8 cellular contexts compared by ENCODE assay signal in the genomic region with DNA sequence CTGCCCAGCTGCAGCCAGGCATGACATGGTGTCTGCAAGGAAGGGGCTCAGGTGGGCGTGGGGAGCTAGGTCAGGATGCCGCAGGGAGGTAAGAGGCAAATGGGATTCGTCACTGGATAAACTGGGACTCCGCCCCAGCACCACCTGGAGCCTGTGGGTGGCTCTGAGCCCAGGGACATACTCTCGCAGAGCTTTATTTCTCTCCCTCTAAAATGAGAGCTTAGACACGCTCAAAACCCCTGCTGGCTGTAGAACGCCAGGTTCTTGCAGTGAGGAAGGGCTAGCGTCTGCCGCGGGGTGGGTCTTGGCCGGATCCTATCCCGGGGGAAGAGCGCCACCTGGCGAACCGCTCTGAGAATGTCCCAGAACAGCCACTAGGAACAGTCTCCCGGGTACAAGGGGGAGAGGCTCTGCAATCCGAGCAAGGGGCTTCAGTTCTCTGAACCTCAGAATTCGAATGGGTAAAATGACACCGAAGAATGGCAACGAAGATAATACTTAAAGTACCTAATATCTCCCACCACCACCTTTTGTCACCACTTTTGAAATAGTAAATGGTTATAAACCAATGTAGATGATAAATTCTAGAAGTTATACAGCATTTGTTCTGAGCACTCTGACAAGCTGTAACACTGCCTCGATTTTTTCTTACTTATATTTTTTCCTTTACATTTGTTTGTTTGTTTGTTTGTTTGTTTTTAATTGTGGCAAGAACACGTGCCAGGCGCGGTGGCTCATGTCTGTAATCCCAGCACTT. TPM values are rescaled to one million over a fixed set of nuclear protein-coding genes. Genes with fewer than 3 reads are reported as not detected.
DNase-seq lines count a peak whose midpoint lies in the region; ATAC-seq and TF ChIP-seq lines count a peak whose summit lies in the region.

No MANE protein-coding gene starts in this region.

- no peak overlapping the region for H3K4me3 ChIP-seq in OCI-LY1 (ENCODE audit: low read depth, low read length, poor library complexity, severe bottlenecking)
- peak overlapping the region; percentile 21 for H3K4me3 ChIP-seq in esophagus (ENCODE audit: low read depth in 1 of 2, low read length in 2 of 2)
- H3K4me3 ChIP-seq in mucosa of stomach (ENCODE audit: low read length): no peak overlapping the region

- H3K79me2 ChIP-seq in OCI-LY1 (ENCODE audit: insufficient read depth, low read length): no peaks in the 10 kb centered on the region

- no peak overlapping the region for H3K9ac ChIP-seq in OCI-LY1 (ENCODE audit: low read length)
- H3K9ac ChIP-seq in mucosa of stomach (ENCODE audit: low read length): peak overlapping the region; percentile 4

- H3K27ac ChIP-seq in C4-2B (no peak overlapping the region), OCI-LY1 (ENCODE audit: low read depth, low read length, poor library complexity, severe bottlenecking) (no peak overlapping the region), esophagus (ENCODE audit: low read depth in 2 of 2, low read length in 1 of 2) (peak overlapping the region in 1 of 2 donors; percentile 66)

- H3K36me3 ChIP-seq in OCI-LY1 (ENCODE audit: insufficient read depth, low read length) (no peaks in the 10 kb centered on the region), esophagus (ENCODE audit: control insufficient read depth in 2 of 2, insufficient read depth in 2 of 2, low read length in 1 of 2) (no peaks in the 10 kb centered on the region), mucosa of stomach (ENCODE audit: control insufficient read depth, insufficient read depth, low read length) (no peaks in the 10 kb centered on the region)

- no peaks in the 10 kb centered on the region for H3K9me3 ChIP-seq in OCI-LY1 (ENCODE audit: low read length)
- H3K9me3 ChIP-seq in esophagus (ENCODE audit: control insufficient read depth in 2 of 2, insufficient read depth in 1 of 2, low read depth in 1 of 2, low read length in 1 of 2): no peaks in the 10 kb centered on the region
- no peaks in the 10 kb centered on the region for H3K9me3 ChIP-seq in mucosa of stomach (ENCODE audit: control insufficient read depth, low read length)

- peak; percentile 96 for ATAC-seq in GM19395 (IDR thresholded peaks at IDR 0.05; ENCODE audit: unreplicated experiment)

- no peak overlapping the region for H2AFZ ChIP-seq in OCI-LY1 (ENCODE audit: low read length)

- no peaks in the 10 kb centered on the region for H3F3A ChIP-seq in OCI-LY1 (ENCODE audit: insufficient read depth, low read length)

- no peaks in the 10 kb centered on the region for H3K4me1 ChIP-seq in OCI-LY1 (ENCODE audit: insufficient read depth, low read length, severe bottlenecking)
- peaks cover 3 to 4% of the 10 kb centered on the region in 2 donors for H3K4me1 ChIP-seq in esophagus (ENCODE audit: control insufficient read depth in 2 of 2, insufficient read depth in 2 of 2, low read length in 1 of 2)
- peaks cover 5% of the 10 kb centered on the region for H3K4me1 ChIP-seq in mucosa of stomach (ENCODE audit: control insufficient read depth, insufficient read depth, low read length)

- no peaks in the 10 kb centered on the region for H4K20me1 ChIP-seq in OCI-LY1 (ENCODE audit: insufficient read depth, low read length)

- WGBS in esophagus, 2 donors: 14 to 15% methylated on average over 24 of the region's 24 CpGs

- DNase-seq in HT1080 (ENCODE audit: low read depth): peak; percentile 74
- peak; percentile 77 for DNase-seq in activated T-cell treated with anti-CD3 and anti-CD28 coated beads, Interleukin-2, amount 50 U/mL, for 1 hour
- peak; percentile 18 to 38 for DNase-seq in stimulated activated CD8-positive, alpha-beta memory T cell treated with anti-CD3 and anti-CD28 coated beads, Interleukin-4, amount 100 ng/mL, for 4 hours (ENCODE audit: low read depth in 2 of 2, low spot score in 1 of 2)

- no peaks in the 10 kb centered on the region for H3K9me2 ChIP-seq in OCI-LY1 (ENCODE audit: low read depth, low read length)

- H3K27me3 ChIP-seq in OCI-LY1 (ENCODE audit: insufficient read depth, low read length) (no peaks in the 10 kb centered on the region), esophagus (ENCODE audit: control insufficient read depth in 1 of 2, insufficient read depth in 2 of 2, low read length in 2 of 2) (no peaks in the 10 kb centered on the region), mucosa of stomach (ENCODE audit: control insufficient read depth, insufficient read depth, low read length) (no peaks in the 10 kb centered on the region)

- TF ChIP-seq CTCF in C4-2B (conservative IDR thresholded peaks at IDR 0.05) (peak; percentile 91), OCI-LY1 (IDR thresholded peaks at IDR 0.05; ENCODE audit: low read length) (peak; percentile 86)

- no peak overlapping the region for H3K4me2 ChIP-seq in OCI-LY1 (ENCODE audit: low read length)

RNA-seq across cellular contexts. Expression of a gene that starts 53.2 kb away (rescaled TPM):
- total RNA-seq in HT1080 (2014; rRNA removed; shearing (Covaris generic)): 0.37 and 0.69 TPM in 2 replicates
- 1.1 and 4.0 TPM in 2 replicates for polyA plus RNA-seq in HT1080 (2015; cell fraction: cytosol; rRNA removed)
- 3.5 and 6.0 TPM in 2 replicates for polyA plus RNA-seq in HT1080 (2015; cell fraction: nucleus; rRNA removed)
- 1 to 10 TPM; 1.3 to 3.3 TPM for polyA plus RNA-seq in esophagus

Comparison
In these comparisons a context has a peak if more than half of its experiments do, and no peak if none do; other contexts are left out.
1. H3K4me3 ChIP-seq: peak in esophagus (2 of 2); none in OCI-LY1 (single experiment) and mucosa of stomach (single experiment).
2. Peak in every context shown above with its lines, with median percentiles within 50 percentile points of each other: DNase-seq.